8 cellular contexts compared by ENCODE assay signal in the genomic region with DNA sequence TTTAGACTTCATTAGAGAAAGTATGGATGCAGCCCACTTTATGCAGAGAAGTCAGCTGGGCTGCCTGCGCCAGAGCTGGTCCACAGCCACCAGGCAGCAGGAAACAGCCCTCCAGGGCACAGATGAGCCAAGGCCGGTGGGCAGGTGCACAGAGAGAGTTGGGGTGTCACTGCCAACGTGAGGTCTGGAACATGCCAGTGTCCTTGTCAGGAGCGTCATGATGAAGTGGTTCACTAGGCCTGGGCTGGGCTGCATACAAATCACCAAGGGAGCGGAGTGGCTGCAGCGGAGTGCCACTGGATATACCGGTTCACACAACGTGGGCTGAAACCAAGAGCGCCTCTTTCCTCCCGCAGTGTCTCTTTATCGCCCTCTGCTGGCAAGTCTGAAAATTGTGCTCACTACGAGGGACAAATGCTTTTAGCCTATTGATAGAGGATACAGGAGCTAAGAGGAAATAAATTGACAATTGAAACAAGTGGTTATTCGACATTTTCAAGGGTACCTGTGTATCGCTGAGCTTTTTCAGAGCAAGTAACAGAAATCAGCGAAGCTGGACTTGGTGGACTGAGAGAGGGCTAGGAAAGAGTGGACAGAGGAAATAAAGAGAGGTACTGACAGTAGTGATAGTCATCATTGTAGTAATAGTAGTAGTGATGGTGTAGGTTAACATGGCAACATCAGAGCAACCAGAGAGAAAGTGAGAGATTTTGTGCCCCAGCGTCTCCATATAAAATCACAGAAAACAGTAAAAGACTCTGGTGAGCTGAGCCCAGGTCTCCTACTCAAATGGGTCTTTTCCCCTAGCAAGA. TPM values are rescaled to one million over a fixed set of nuclear protein-coding genes. Genes with fewer than 3 reads are reported as not detected.
A peak's percentile ranks its signal among the peaks of the same experiment; 100 is the strongest.
DNase-seq lines count a peak whose midpoint lies in the region; ATAC-seq and TF ChIP-seq lines count a peak whose summit lies in the region.

No MANE protein-coding gene starts in this region.

- no peak overlapping the region for H3K9ac ChIP-seq in SU-DHL-6 (ENCODE audit: low read length)

- H3K4me3 Mint-ChIP-seq in activated naive CD8-positive, alpha-beta T cell treated with anti-CD3 and anti-CD28 coated beads, Interleukin-2, amount 10 ng/mL, durations not matched to agents 7 days and 5 days, result peak overlapping the region; percentile 66

- H3K27me3 Mint-ChIP-seq in activated naive CD8-positive, alpha-beta T cell treated with anti-CD3 and anti-CD28 coated beads, Interleukin-2, amount 10 ng/mL, durations not matched to agents 7 days and 5 days, result peaks cover 4% of the 10 kb centered on the region

- peak; percentile 51 for DNase-seq in GM04504 (ENCODE audit: low read depth)
- DNase-seq in NCI-H1417 (lab: John Stamatoyannopoulos, UW), result peak; percentile 79 to 94 (median 89)
- peak; percentile 72 for DNase-seq in activated naive CD8-positive, alpha-beta T cell treated with anti-CD3 and anti-CD28 coated beads, Interleukin-2, amount 10 ng/mL, durations not matched to agents 7 days and 5 days
- DNase-seq in Right ventricle myocardium superior, result peak; percentile 76
- peak; percentile 66 to 79 for DNase-seq in psoas muscle
- DNase-seq in ureter (ENCODE audit: low spot score), result peak; percentile 93

- H2AFZ ChIP-seq in SU-DHL-6 (ENCODE audit: low read depth, low read length, severe bottlenecking), result peak overlapping the region; percentile 82

- H3K36me3 ChIP-seq in SU-DHL-6 (ENCODE audit: low read length), result no peaks in the 10 kb centered on the region
- no peaks in the 10 kb centered on the region for H3K36me3 ChIP-seq in psoas muscle (ENCODE audit: insufficient read depth in 1 of 2, low read depth in 1 of 2)

- no peaks in the 10 kb centered on the region for H3K9me3 Mint-ChIP-seq in activated naive CD8-positive, alpha-beta T cell treated with anti-CD3 and anti-CD28 coated beads, Interleukin-2, amount 10 ng/mL, durations not matched to agents 7 days and 5 days

- H3K4me3 ChIP-seq in SU-DHL-6 (ENCODE audit: insufficient read depth, low read length, poor library complexity, severe bottlenecking), result no peak overlapping the region
- no peak overlapping the region for H3K4me3 ChIP-seq in psoas muscle

- ATAC-seq in HG02623 (IDR thresholded peaks at IDR 0.05; ENCODE audit: unreplicated experiment) (peak; percentile 66), Right ventricle myocardium superior (ENCODE audit: poor library complexity) (peak; percentile 97), psoas muscle (peak; percentile 90 to 98 (median 95))
- peak; percentile 96 for ATAC-seq in activated naive CD8-positive, alpha-beta T cell treated with anti-CD3 and anti-CD28 coated beads, Interleukin-2, amount 10 ng/mL, durations not matched to agents 7 days and 5 days (ENCODE audit: low read depth)

- TF ChIP-seq CTCF in SU-DHL-6 (IDR thresholded peaks at IDR 0.05; ENCODE audit: insufficient read depth, low read length, poor library complexity, severe bottlenecking) (peak; percentile 95), psoas muscle (IDR thresholded peaks at IDR 0.05) (peak; percentile 94)

- no peaks in the 10 kb centered on the region for H3K4me1 ChIP-seq in psoas muscle

- H3K27ac ChIP-seq in SU-DHL-6 (ENCODE audit: low read depth, low read length) (no peak overlapping the region), psoas muscle (no peak overlapping the region)

- no peaks in the 10 kb centered on the region; the same call in 1 of the 2 replicates for H3F3A ChIP-seq in SU-DHL-6 (ENCODE audit: insufficient read depth)

- 9 to 13% (median 10%) methylated on average over 16 of the region's 16 CpGs for WGBS in psoas muscle, 3 donors

- H3K9me3 ChIP-seq in SU-DHL-6 (ENCODE audit: insufficient read depth, low read length) (no peaks in the 10 kb centered on the region), psoas muscle (no peaks in the 10 kb centered on the region)

- no peaks in the 10 kb centered on the region for H3K79me2 ChIP-seq in SU-DHL-6 (ENCODE audit: insufficient read depth, low read length)

- H3K36me3 Mint-ChIP-seq in activated naive CD8-positive, alpha-beta T cell treated with anti-CD3 and anti-CD28 coated beads, Interleukin-2, amount 10 ng/mL, durations not matched to agents 7 days and 5 days, result no peaks in the 10 kb centered on the region

- intact Hi-C loops in Right ventricle myocardium superior (cut with DNase I), result loop anchor here (5.0 kb wide), 1 partner anchor 33 kb away; no protein-coding TSS in a partner anchor
- intact Hi-C loops in psoas muscle (cut with DNase I), result loop anchor here (1.0 to 2.0 kb wide), 2 partner anchors 30 to 32 kb away; no protein-coding TSS in a partner anchor

- H3K27ac Mint-ChIP-seq in activated naive CD8-positive, alpha-beta T cell treated with anti-CD3 and anti-CD28 coated beads, Interleukin-2, amount 10 ng/mL, durations not matched to agents 7 days and 5 days, result peak overlapping the region; percentile 69

- no peaks in the 10 kb centered on the region for H3K9me2 ChIP-seq in SU-DHL-6 (replicated peaks; ENCODE audit: insufficient read depth, low read length)

- H3K27me3 ChIP-seq in SU-DHL-6 (ENCODE audit: low read length) (no peaks in the 10 kb centered on the region), psoas muscle (ENCODE audit: insufficient read depth in 3 of 3, low read length in 2 of 3) (no peaks in the 10 kb centered on the region)

- POLR2A ChIA-PET in activated naive CD8-positive, alpha-beta T cell treated with anti-CD3 and anti-CD28 coated beads, Interleukin-2, amount 10 ng/mL, durations not matched to agents 7 days and 5 days (lab: Charles Lee), result interaction anchor here (0.6 to 1.7 kb wide), 4 partner anchors 51 to 422 kb away, joined by 3 to 9 read pairs (median 5); partner anchors contain the start of genes ITPR2 and TM7SF3

- peaks cover 11% of the 10 kb centered on the region for H3K4me1 Mint-ChIP-seq in activated naive CD8-positive, alpha-beta T cell treated with anti-CD3 and anti-CD28 coated beads, Interleukin-2, amount 10 ng/mL, durations not matched to agents 7 days and 5 days

- H4K20me1 ChIP-seq in SU-DHL-6 (ENCODE audit: low read depth, low read length), result no peaks in the 10 kb centered on the region

- H3K4me2 ChIP-seq in SU-DHL-6 (ENCODE audit: low read depth, low read length, poor library complexity, severe bottlenecking), result peak overlapping the region; percentile 41

RNA-seq across cellular contexts. Expression of gene ITPR2, which starts 52.0 kb away (rescaled TPM):
- total RNA-seq in activated naive CD8-positive, alpha-beta T cell treated with anti-CD3 and anti-CD28 coated beads, Interleukin-2, amount 10 ng/mL, durations not matched to agents 7 days and 5 days, result 10 to 100 TPM; 43.3 to 43.5 TPM
- 10.0 TPM for total RNA-seq in Right ventricle myocardium superior
- 10 to 100 TPM in 1 of 4 donors, 1 to 10 TPM in 3; 6.1 to 10.3 (median 8.4) TPM for total RNA-seq in psoas muscle
- polyA plus RNA-seq in psoas muscle, result 1 to 10 TPM in 2 of 3 donors, under 1 TPM in 1; 0.86 to 2.2 (median 1.2) TPM
- 35.2 TPM for total RNA-seq in ureter

RNA-seq across cellular contexts. Expression of gene INTS13, which starts 52.8 kb away (rescaled TPM):
- 10 to 100 TPM; 42.4 to 44.6 TPM for total RNA-seq in activated naive CD8-positive, alpha-beta T cell treated with anti-CD3 and anti-CD28 coated beads, Interleukin-2, amount 10 ng/mL, durations not matched to agents 7 days and 5 days
- 27.0 TPM for total RNA-seq in Right ventricle myocardium superior
- 10 to 100 TPM; 21.3 to 29.6 (median 23.7) TPM for total RNA-seq in psoas muscle
- polyA plus RNA-seq in psoas muscle, result 10 to 100 TPM; 21.0 to 35.4 (median 24.6) TPM
- total RNA-seq in ureter, result 19.6 TPM

RNA-seq across cellular contexts. Expression of gene FGFR1OP2, which starts 53.3 kb away (rescaled TPM):
- 100 to 1,000 TPM; 102 to 105 TPM for total RNA-seq in activated naive CD8-positive, alpha-beta T cell treated with anti-CD3 and anti-CD28 coated beads, Interleukin-2, amount 10 ng/mL, durations not matched to agents 7 days and 5 days
- total RNA-seq in Right ventricle myocardium superior, result 30.0 TPM
- total RNA-seq in psoas muscle, result 10 to 100 TPM; 26.0 to 31.3 (median 28.4) TPM
- 10 to 100 TPM; 18.0 to 40.5 (median 20.7) TPM for polyA plus RNA-seq in psoas muscle
- total RNA-seq in ureter, result 36.5 TPM
